Comparison of ENCODE assay signal across 1 cellular context in genomic region chr5:174532453-174533126, GRCh38.
TF ChIP-seq lines count a peak whose summit lies in the region.

No MANE protein-coding gene starts in this region.

TF ChIP-seq in HEK293, 187 proteins besides CTCF, POLR2A, EP300 and RAD21 (continued from another document and continues in another):
- TF ChIP-seq PRDM10 (tag by site-specific recombination; IDR thresholded peaks at IDR 0.05) (peak; percentile 82), KLF16 (tag by site-specific recombination; IDR thresholded peaks at IDR 0.05) (no peak), ZNF747 (tag by site-specific recombination; IDR thresholded peaks at IDR 0.05) (no peak), ZNF248 (tag by site-specific recombination; IDR thresholded peaks at IDR 0.05) (no peak), PATZ1 (tag by site-specific recombination; IDR thresholded peaks at IDR 0.05) (peak; percentile 67), ZNF707 (tag by site-specific recombination; IDR thresholded peaks at IDR 0.05) (no peak), ZNF10 (tag by site-specific recombination; IDR thresholded peaks at IDR 0.05) (peak; percentile 78), ZNF146 (tag by site-specific recombination; IDR thresholded peaks at IDR 0.05) (no peak), YY1 (tag by site-specific recombination; IDR thresholded peaks at IDR 0.05) (no peak), ZNF514 (tag by site-specific recombination; IDR thresholded peaks at IDR 0.05) (no peak), ZNF529 (tag by site-specific recombination; IDR thresholded peaks at IDR 0.05; ENCODE audit: insufficient replicate concordance) (no peak), GLIS2 (tag by site-specific recombination; IDR thresholded peaks at IDR 0.05) (0 out of 2 replicates have a peak, but pooled peaks have one; percentile 17), ZNF558 (tag by site-specific recombination; IDR thresholded peaks at IDR 0.05) (no peak; the same call in 1 of the 2 replicates), KLF17 (tag by site-specific recombination; IDR thresholded peaks at IDR 0.05) (peak; percentile 81), ZNF830 (tag by site-specific recombination; IDR thresholded peaks at IDR 0.05; ENCODE audit: low read depth) (no peak), TRIM28 (IDR thresholded peaks at IDR 0.05; ENCODE audit: borderline replicate concordance, low read length) (no peak; the same call in none of the 2 replicates), ZNF544 (tag by site-specific recombination; IDR thresholded peaks at IDR 0.05) (no peak), ZNF843 (tag by site-specific recombination; IDR thresholded peaks at IDR 0.05) (no peak), ZNF239 (tag by site-specific recombination; IDR thresholded peaks at IDR 0.05) (no peak), ZNF133 (tag by site-specific recombination; IDR thresholded peaks at IDR 0.05) (no peak), ZNF223 (tag by site-specific recombination; IDR thresholded peaks at IDR 0.05) (no peak), ZNF768 (tag by site-specific recombination; IDR thresholded peaks at IDR 0.05) (no peak), ZNF473 (tag by site-specific recombination; IDR thresholded peaks at IDR 0.05) (no peak), ZNF221 (tag by site-specific recombination; IDR thresholded peaks at IDR 0.05; ENCODE audit: borderline replicate concordance) (no peak; the same call in 1 of the 2 replicates), OVOL3 (tag by site-specific recombination; IDR thresholded peaks at IDR 0.05) (no peak), ZBTB17 (tag by site-specific recombination; IDR thresholded peaks at IDR 0.05) (peak; percentile 66), KLF7 (tag by site-specific recombination; IDR thresholded peaks at IDR 0.05; ENCODE audit: borderline replicate concordance) (no peak), ZIC2 (tag by site-specific recombination; IDR thresholded peaks at IDR 0.05) (peak; percentile 98), HOXA7 (CRISPR knock-in tag; IDR thresholded peaks at IDR 0.05; ENCODE audit: borderline replicate concordance) (no peak), ZNF266 (tag by site-specific recombination; IDR thresholded peaks at IDR 0.05; ENCODE audit: low read depth) (no peak), GLI4 (tag by site-specific recombination; IDR thresholded peaks at IDR 0.05) (no peak), ZNF600 (tag by site-specific recombination; IDR thresholded peaks at IDR 0.05) (peak; percentile 97), ZNF391 (tag by site-specific recombination; IDR thresholded peaks at IDR 0.05; ENCODE audit: borderline replicate concordance, low read depth) (peak; percentile 69; the same call in 1 of the 2 replicates), GFI1B (tag by site-specific recombination; IDR thresholded peaks at IDR 0.05) (no peak)
- TF ChIP-seq, protein P1, sequence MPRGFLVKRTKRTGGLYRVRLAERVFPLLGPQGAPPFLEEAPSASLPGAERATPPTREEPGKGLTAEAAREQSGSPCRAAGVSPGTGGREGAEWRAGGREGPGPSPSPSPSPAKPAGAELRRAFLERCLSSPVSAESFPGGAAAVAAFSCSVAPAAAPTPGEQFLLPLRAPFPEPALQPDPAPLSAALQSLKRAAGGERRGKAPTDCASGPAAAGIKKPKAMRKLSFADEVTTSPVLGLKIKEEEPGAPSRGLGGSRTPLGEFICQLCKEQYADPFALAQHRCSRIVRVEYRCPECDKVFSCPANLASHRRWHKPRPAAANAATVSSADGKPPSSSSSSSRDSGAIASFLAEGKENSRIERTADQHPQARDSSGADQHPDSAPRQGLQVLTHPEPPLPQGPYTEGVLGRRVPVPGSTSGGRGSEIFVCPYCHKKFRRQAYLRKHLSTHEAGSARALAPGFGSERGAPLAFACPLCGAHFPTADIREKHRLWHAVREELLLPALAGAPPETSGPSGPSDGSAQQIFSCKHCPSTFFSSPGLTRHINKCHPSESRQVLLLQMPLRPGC (tag by site-specific recombination; IDR thresholded peaks at IDR 0.05): peak; percentile 65; the same call in 1 of the 2 replicates
- TF ChIP-seq, protein P2, sequence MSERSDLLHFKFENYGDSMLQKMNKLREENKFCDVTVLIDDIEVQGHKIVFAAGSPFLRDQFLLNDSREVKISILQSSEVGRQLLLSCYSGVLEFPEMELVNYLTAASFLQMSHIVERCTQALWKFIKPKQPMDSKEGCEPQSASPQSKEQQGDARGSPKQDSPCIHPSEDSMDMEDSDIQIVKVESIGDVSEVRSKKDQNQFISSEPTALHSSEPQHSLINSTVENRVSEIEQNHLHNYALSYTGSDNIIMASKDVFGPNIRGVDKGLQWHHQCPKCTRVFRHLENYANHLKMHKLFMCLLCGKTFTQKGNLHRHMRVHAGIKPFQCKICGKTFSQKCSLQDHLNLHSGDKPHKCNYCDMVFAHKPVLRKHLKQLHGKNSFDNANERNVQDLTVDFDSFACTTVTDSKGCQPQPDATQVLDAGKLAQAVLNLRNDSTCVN (tag by site-specific recombination; optimal IDR thresholded peaks at IDR 0.05): no peak
- TF ChIP-seq, protein P3, sequence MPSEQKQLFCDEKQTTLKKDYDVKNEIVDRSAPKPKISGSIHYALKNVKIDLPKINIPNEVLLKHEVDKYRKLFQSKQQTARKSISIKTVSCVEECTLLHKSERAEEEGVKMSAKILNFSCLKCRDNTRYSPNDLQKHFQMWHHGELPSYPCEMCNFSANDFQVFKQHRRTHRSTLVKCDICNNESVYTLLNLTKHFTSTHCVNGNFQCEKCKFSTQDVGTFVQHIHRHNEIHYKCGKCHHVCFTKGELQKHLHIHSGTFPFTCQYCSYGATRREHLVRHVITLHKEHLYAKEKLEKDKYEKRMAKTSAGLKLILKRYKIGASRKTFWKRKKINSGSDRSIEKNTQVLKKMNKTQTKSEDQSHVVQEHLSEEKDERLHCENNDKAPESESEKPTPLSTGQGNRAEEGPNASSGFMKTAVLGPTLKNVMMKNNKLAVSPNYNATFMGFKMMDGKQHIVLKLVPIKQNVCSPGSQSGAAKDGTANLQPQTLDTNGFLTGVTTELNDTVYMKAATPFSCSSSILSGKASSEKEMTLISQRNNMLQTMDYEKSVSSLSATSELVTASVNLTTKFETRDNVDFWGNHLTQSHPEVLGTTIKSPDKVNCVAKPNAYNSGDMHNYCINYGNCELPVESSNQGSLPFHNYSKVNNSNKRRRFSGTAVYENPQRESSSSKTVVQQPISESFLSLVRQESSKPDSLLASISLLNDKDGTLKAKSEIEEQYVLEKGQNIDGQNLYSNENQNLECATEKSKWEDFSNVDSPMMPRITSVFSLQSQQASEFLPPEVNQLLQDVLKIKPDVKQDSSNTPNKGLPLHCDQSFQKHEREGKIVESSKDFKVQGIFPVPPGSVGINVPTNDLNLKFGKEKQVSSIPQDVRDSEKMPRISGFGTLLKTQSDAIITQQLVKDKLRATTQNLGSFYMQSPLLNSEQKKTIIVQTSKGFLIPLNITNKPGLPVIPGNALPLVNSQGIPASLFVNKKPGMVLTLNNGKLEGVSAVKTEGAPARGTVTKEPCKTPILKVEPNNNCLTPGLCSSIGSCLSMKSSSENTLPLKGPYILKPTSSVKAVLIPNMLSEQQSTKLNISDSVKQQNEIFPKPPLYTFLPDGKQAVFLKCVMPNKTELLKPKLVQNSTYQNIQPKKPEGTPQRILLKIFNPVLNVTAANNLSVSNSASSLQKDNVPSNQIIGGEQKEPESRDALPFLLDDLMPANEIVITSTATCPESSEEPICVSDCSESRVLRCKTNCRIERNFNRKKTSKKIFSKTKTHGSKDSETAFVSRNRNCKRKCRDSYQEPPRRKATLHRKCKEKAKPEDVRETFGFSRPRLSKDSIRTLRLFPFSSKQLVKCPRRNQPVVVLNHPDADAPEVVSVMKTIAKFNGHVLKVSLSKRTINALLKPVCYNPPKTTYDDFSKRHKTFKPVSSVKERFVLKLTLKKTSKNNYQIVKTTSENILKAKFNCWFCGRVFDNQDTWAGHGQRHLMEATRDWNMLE (tag by site-specific recombination; conservative IDR thresholded peaks at IDR 0.05; ENCODE audit: low read depth): 0 out of 2 replicates have a peak, but pooled peaks have one; percentile 31
- TF ChIP-seq, protein P4, sequence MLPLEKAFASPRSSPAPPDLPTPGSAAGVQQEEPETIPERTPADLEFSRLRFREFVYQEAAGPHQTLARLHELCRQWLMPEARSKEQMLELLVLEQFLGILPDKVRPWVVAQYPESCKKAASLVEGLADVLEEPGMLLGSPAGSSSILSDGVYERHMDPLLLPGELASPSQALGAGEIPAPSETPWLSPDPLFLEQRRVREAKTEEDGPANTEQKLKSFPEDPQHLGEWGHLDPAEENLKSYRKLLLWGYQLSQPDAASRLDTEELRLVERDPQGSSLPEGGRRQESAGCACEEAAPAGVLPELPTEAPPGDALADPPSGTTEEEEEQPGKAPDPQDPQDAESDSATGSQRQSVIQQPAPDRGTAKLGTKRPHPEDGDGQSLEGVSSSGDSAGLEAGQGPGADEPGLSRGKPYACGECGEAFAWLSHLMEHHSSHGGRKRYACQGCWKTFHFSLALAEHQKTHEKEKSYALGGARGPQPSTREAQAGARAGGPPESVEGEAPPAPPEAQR (tag by site-specific recombination; IDR thresholded peaks at IDR 0.05): no peak
- TF ChIP-seq, protein P5, sequence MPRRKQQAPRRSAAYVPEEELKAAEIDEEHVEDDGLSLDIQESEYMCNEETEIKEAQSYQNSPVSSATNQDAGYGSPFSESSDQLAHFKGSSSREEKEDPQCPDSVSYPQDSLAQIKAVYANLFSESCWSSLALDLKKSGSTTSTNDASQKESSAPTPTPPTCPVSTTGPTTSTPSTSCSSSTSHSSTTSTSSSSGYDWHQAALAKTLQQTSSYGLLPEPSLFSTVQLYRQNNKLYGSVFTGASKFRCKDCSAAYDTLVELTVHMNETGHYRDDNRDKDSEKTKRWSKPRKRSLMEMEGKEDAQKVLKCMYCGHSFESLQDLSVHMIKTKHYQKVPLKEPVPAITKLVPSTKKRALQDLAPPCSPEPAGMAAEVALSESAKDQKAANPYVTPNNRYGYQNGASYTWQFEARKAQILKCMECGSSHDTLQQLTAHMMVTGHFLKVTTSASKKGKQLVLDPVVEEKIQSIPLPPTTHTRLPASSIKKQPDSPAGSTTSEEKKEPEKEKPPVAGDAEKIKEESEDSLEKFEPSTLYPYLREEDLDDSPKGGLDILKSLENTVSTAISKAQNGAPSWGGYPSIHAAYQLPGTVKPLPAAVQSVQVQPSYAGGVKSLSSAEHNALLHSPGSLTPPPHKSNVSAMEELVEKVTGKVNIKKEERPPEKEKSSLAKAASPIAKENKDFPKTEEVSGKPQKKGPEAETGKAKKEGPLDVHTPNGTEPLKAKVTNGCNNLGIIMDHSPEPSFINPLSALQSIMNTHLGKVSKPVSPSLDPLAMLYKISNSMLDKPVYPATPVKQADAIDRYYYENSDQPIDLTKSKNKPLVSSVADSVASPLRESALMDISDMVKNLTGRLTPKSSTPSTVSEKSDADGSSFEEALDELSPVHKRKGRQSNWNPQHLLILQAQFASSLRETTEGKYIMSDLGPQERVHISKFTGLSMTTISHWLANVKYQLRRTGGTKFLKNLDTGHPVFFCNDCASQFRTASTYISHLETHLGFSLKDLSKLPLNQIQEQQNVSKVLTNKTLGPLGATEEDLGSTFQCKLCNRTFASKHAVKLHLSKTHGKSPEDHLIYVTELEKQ (tag by site-specific recombination; IDR thresholded peaks at IDR 0.05; ENCODE audit: borderline replicate concordance): no peak
